ENCODE assay signal across 8 cellular contexts in the genomic region with DNA sequence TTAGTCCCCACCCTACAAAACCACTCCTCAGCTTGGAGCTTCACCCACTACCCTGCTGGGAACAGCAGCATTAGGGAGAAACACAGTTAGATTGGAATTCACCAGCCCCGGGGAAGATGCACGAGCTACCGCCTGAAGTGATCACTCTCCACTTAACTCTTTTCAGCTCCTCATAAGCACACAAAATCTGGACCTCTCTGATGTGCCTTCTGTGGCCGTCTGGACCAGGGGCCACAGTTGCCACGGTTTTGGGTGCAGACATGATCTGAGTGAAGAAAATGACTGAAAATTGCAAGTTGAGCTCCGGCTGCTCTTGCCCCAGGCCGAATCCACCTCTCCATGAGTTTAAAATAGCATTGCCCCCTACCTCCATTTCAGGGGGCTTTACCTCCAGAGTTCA.
"Had no signal": no experiment of that assay in that cellular context is flagged by ENCODE, and none has a peak within 500 bp of the region (broad histone marks: within the 10 kb centered on the region; RNA-seq: fewer than 3 reads in every experiment).

No MANE protein-coding gene starts in this region.

- FAIRE-seq: G401.6, GM12878, GM12891, GM12892, GM18507, GM19239 had no signal

- H3K4me3 ChIP-seq: GM12878 had no signal

- DNase-seq: GDM1, GF-D8 had no signal
